ENCODE assay signal across 22 cellular contexts in the genomic region with DNA sequence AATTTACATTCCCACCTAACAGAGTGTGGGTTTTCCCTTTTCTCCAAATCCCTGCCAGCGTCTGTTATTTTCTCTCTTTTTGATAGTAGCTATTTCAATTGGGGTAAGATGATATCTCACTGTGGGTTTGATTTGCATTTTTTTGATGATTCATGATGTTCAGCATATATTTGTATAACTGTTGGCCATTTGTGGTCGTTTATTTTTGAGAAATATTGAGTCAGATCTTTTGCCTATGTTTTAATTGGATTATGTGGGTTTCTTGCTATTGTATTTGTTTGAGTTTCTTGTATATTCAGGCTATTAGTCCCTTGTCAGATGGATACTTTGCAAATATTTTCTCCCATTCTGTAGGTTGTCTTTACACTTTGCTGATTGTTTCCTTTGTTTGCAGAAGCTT.
A peak's percentile ranks its signal among the peaks of the same experiment; 100 is the strongest.
DNase-seq lines count a peak whose midpoint lies in the region; ATAC-seq and TF ChIP-seq lines count a peak whose summit lies in the region.
"Had no signal": no experiment of that assay in that cellular context is flagged by ENCODE, and none has a peak within 500 bp of the region (broad histone marks: within the 10 kb centered on the region; RNA-seq: fewer than 3 reads in every experiment).

No MANE protein-coding gene starts in this region.

- H3K36me3 Mint-ChIP-seq in Calu3 (ENCODE audit: insufficient read depth, unreplicated experiment) = no peaks in the 10 kb centered on the region
- H3K36me3 Mint-ChIP-seq: activated CD8-positive, alpha-beta memory T cell treated with anti-CD3 and anti-CD28 coated beads, Interleukin-2, amount 10 ng/mL, durations not matched to agents 7 days and 5 days; brain had no signal

- no peak overlapping the region for H2AFZ ChIP-seq in SK-N-SH (ENCODE audit: low read depth)

- ATAC-seq in SK-N-SH treated with all-trans-retinoic acid at 6 μM for 48 hours (no peak), right lobe of liver (no peak)
- ATAC-seq: A549; activated CD8-positive, alpha-beta memory T cell treated with anti-CD3 and anti-CD28 coated beads, Interleukin-2, amount 10 ng/mL, durations not matched to agents 7 days and 5 days; activated naive CD8-positive, alpha-beta T cell treated with anti-CD3 and anti-CD28 coated beads, Interleukin-2, amount 50 U/mL, for 24 hours had no signal

- no peak for DNase-seq in SK-N-SH
- DNase-seq in NCI-H2081 treated with DMSO at 0.1 percent for 48 hours (lab: John Stamatoyannopoulos, UW) = peak; percentile 21
- peak; percentile 55 for DNase-seq in astrocyte of the spinal cord (ENCODE audit: low read depth, low spot score)
- DNase-seq in superior temporal gyrus (ENCODE audit: extremely low spot score) = peak; percentile 22
- DNase-seq in RWPE1 (ENCODE audit: low spot score) = no peak
- no peak for DNase-seq in Calu3
- no peak for DNase-seq in right lobe of liver
- DNase-seq: activated CD4-positive, alpha-beta T cell treated with anti-CD3 and anti-CD28 coated beads, Interleukin-2, amount 50 U/mL, for 4 hours; activated CD8-positive, alpha-beta memory T cell treated with anti-CD3 and anti-CD28 coated beads, Interleukin-2, amount 10 ng/mL, durations not matched to agents 7 days and 5 days; activated naive CD4-positive, alpha-beta T cell; activated naive CD8-positive, alpha-beta T cell treated with anti-CD3 and anti-CD28 coated beads, Interleukin-2, amount 50 U/mL, for 24 hours; EL; NCI-H1092 treated with DMSO at 0.1 percent for 48 hours; NCI-H1694 treated with DMSO at 0.1 percent for 48 hours; NCI-H526 treated with DMSO at 0.1 percent for 48 hours; ovary; retina; small intestine; stimulated activated naive CD4-positive, alpha-beta T cell treated with Interleukin-2 at 50 U/mL for 16 hours had no signal

- no peak overlapping the region for H3K4me3 Mint-ChIP-seq in Calu3 (ENCODE audit: low read depth, unreplicated experiment)
- H3K4me3 Mint-ChIP-seq: activated CD8-positive, alpha-beta memory T cell treated with anti-CD3 and anti-CD28 coated beads, Interleukin-2, amount 10 ng/mL, durations not matched to agents 7 days and 5 days; activated naive CD8-positive, alpha-beta T cell treated with anti-CD3 and anti-CD28 coated beads, Interleukin-2, amount 50 U/mL, for 24 hours; brain had no signal

- no peak overlapping the region for H3K4me2 ChIP-seq in SK-N-SH
- H3K4me2 ChIP-seq: A549 had no signal

- H3K9ac ChIP-seq in SK-N-SH = no peak overlapping the region

- no TSS peak for BruUV-seq in Calu3 (replicated peaks; lab: Mats Ljungman, UMichigan)

- H3K4me3 ChIP-seq in SK-N-SH (ENCODE audit: low read depth in 2 of 2, low read length in 1 of 2) (no peak overlapping the region), astrocyte of the spinal cord (ENCODE audit: low read depth, low read length) (no peak overlapping the region), right lobe of liver (no peak overlapping the region)
- H3K4me3 ChIP-seq: A549, ovary had no signal

- TF ChIP-seq POLR2A in right lobe of liver (IDR thresholded peaks at IDR 0.05) = no peak

- POLR2A ChIA-PET in SK-N-SH (lab: Yijun Ruan, JAX) (no interaction called here), RWPE1 (lab: Yijun Ruan, JAX; ENCODE audit: low non-redundant PET) (no interaction called here)

- in situ Hi-C loops in astrocyte of the spinal cord (cut with HindIII; ENCODE audit: low sequenced_read_pairs) = no loop called here

- H3K27ac Mint-ChIP-seq in Calu3 (ENCODE audit: unreplicated experiment) = no peak overlapping the region
- H3K27ac Mint-ChIP-seq: activated CD8-positive, alpha-beta memory T cell treated with anti-CD3 and anti-CD28 coated beads, Interleukin-2, amount 10 ng/mL, durations not matched to agents 7 days and 5 days; activated naive CD8-positive, alpha-beta T cell treated with anti-CD3 and anti-CD28 coated beads, Interleukin-2, amount 50 U/mL, for 24 hours; brain had no signal

- H3K27me3 Mint-ChIP-seq in Calu3 (ENCODE audit: unreplicated experiment) = no peaks in the 10 kb centered on the region
- H3K27me3 Mint-ChIP-seq: activated CD8-positive, alpha-beta memory T cell treated with anti-CD3 and anti-CD28 coated beads, Interleukin-2, amount 10 ng/mL, durations not matched to agents 7 days and 5 days had no signal

- CTCF ChIA-PET in SK-N-SH (lab: Yijun Ruan, JAX) = no interaction called here
- CTCF ChIA-PET in RWPE1 (lab: Yijun Ruan, JAX) = no interaction called here
- CTCF ChIA-PET in Calu3 (lab: Charles Lee) = interaction anchor here (0.7 to 1.1 kb wide), 2 partner anchors 11 to 25 kb away, joined by 3 to 4 read pairs; no protein-coding TSS in a partner anchor

- peaks cover 10% of the 10 kb centered on the region for H3K4me1 Mint-ChIP-seq in Calu3 (ENCODE audit: low read depth, unreplicated experiment)
- H3K4me1 Mint-ChIP-seq: activated CD8-positive, alpha-beta memory T cell treated with anti-CD3 and anti-CD28 coated beads, Interleukin-2, amount 10 ng/mL, durations not matched to agents 7 days and 5 days; activated naive CD8-positive, alpha-beta T cell treated with anti-CD3 and anti-CD28 coated beads, Interleukin-2, amount 50 U/mL, for 24 hours; brain had no signal

- intact Hi-C loops in Calu3 (cut with micrococcal nuclease; ENCODE audit: unreplicated experiment) = no loop called here
- intact Hi-C loops in right lobe of liver (cut with DNase I) = no loop called here

- H3K4me1 ChIP-seq in SK-N-SH (ENCODE audit: control insufficient read depth in 1 of 2, insufficient read depth in 2 of 2, low read depth in 1 of 2, low read length in 1 of 2) = no peaks in the 10 kb centered on the region
- H3K4me1 ChIP-seq in right lobe of liver = no peaks in the 10 kb centered on the region
- H3K4me1 ChIP-seq: A549 had no signal

- H3K79me2 ChIP-seq in SK-N-SH (ENCODE audit: insufficient read depth) = no peaks in the 10 kb centered on the region

- no peaks in the 10 kb centered on the region for H3F3A ChIP-seq in SK-N-SH (replicated peaks; ENCODE audit: insufficient read depth)

- no peak overlapping the region for H3K27ac ChIP-seq in SK-N-SH (ENCODE audit: low read depth in 2 of 2, low read length in 1 of 2)
- H3K27ac ChIP-seq in RWPE1 = no peak overlapping the region
- H3K27ac ChIP-seq in right lobe of liver = no peak overlapping the region
- H3K27ac ChIP-seq: A549, ovary had no signal

- TF ChIP-seq EP300 in SK-N-SH (IDR thresholded peaks at IDR 0.05; ENCODE audit: borderline replicate concordance in 1 of 2, low read depth in 1 of 2, low read length in 1 of 2) = no peak

- TF ChIP-seq CTCF in SK-N-SH (IDR thresholded peaks at IDR 0.05) (no peak), astrocyte of the spinal cord (IDR thresholded peaks at IDR 0.05; ENCODE audit: low read depth, low read length) (no peak), RWPE1 (conservative IDR thresholded peaks at IDR 0.05; ENCODE audit: low read depth) (no peak), Calu3 (IDR thresholded peaks at IDR 0.05; ENCODE audit: unreplicated experiment) (no peak), right lobe of liver (IDR thresholded peaks at IDR 0.05) (no peak)

- WGBS in SK-N-SH (ENCODE audit: low lambda C conversion rate) = 1% methylated on average over 2 of the region's 2 CpGs
- 21% methylated on average over 2 of the region's 2 CpGs for WGBS in right lobe of liver (ENCODE audit: insufficient coverage, low coverage, low lambda C conversion rate, missing lambda C conversion rate)

- H3K9me2 ChIP-seq in SK-N-SH = no peaks in the 10 kb centered on the region

- no peaks in the 10 kb centered on the region for H3K27me3 ChIP-seq in SK-N-SH (ENCODE audit: insufficient read depth)
- H3K27me3 ChIP-seq in right lobe of liver = no peaks in the 10 kb centered on the region
- H3K27me3 ChIP-seq: ovary had no signal

- H4K20me1 ChIP-seq in SK-N-SH (ENCODE audit: insufficient read depth) = no peaks in the 10 kb centered on the region

- peaks cover 4% of the 10 kb centered on the region for H3K9me3 Mint-ChIP-seq in Calu3 (ENCODE audit: low read depth, unreplicated experiment)
- H3K9me3 Mint-ChIP-seq: activated naive CD8-positive, alpha-beta T cell treated with anti-CD3 and anti-CD28 coated beads, Interleukin-2, amount 50 U/mL, for 24 hours had no signal

- no peak for TF ChIP-seq RAD21 in SK-N-SH (IDR thresholded peaks at IDR 0.05; ENCODE audit: low read length)

- H3K36me3 ChIP-seq in SK-N-SH (replicated peaks in 1 of 2; ENCODE audit: control insufficient read depth in 1 of 2, insufficient read depth in 2 of 2, low read length in 1 of 2) = no peaks in the 10 kb centered on the region
- no peaks in the 10 kb centered on the region for H3K36me3 ChIP-seq in right lobe of liver
- H3K36me3 ChIP-seq: ovary had no signal

- H3K9me3 ChIP-seq in SK-N-SH (no peaks in the 10 kb centered on the region), right lobe of liver (no peaks in the 10 kb centered on the region)
- H3K9me3 ChIP-seq: A549, ovary had no signal

TF ChIP-seq in SK-N-SH treated with all-trans-retinoic acid at 6 μM for 48 hours, 23 proteins besides CTCF, POLR2A, EP300 and RAD21 (continues in another document):
- TF ChIP-seq CSDC2 (CRISPR knock-in tag; IDR thresholded peaks at IDR 0.05) = no peak

TF ChIP-seq in SK-N-SH, 30 proteins besides CTCF, POLR2A, EP300 and RAD21:
- no peak for TF ChIP-seq NRF1 (IDR thresholded peaks at IDR 0.05; ENCODE audit: low read depth, low read length)
- TF ChIP-seq, protein P1, sequence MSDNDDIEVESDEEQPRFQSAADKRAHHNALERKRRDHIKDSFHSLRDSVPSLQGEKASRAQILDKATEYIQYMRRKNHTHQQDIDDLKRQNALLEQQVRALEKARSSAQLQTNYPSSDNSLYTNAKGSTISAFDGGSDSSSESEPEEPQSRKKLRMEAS (IDR thresholded peaks at IDR 0.05; ENCODE audit: low read depth) = no peak
- no peak for TF ChIP-seq JUND (IDR thresholded peaks at IDR 0.05)
- TF ChIP-seq GABPA (IDR thresholded peaks at IDR 0.05; ENCODE audit: low read depth) = no peak

Comparison
In these comparisons a context has a peak if more than half of its experiments do, and no peak if none do; other contexts are left out.
1. DNase-seq: peak in NCI-H2081 treated with DMSO at 0.1 percent for 48 hours (single experiment), astrocyte of the spinal cord (single experiment) and superior temporal gyrus (single experiment); none in SK-N-SH (single experiment), RWPE1 (single experiment), Calu3 (single experiment) and right lobe of liver (0 of 3).